ENCODE assay signal across 7 cellular contexts in genomic region chr18:13136056-13136688, GRCh38.
A peak's percentile ranks its signal among the peaks of the same experiment; 100 is the strongest.
DNase-seq lines count a peak whose midpoint lies in the region; ATAC-seq, FAIRE-seq and TF ChIP-seq lines count a peak whose summit lies in the region.

No MANE protein-coding gene starts in this region.

- DNase-seq in GM19239 (ENCODE audit: insufficient read length, low spot score) (peak; percentile 33), NCI-H2029 (lab: John Stamatoyannopoulos, UW) (peak; percentile 43), astrocyte of the spinal cord (ENCODE audit: low read depth, low spot score) (peak; percentile 19), mesendoderm (peak; percentile 22), tibial nerve (ENCODE audit: low spot score in 2 of 2) (no peak)

- H3K23ac ChIP-seq in mesendoderm (ENCODE audit: low read length) = no peak overlapping the region

- no peaks in the 10 kb centered on the region for H3K79me1 ChIP-seq in mesendoderm (ENCODE audit: low read length)

- in situ Hi-C loops in astrocyte of the spinal cord (cut with HindIII; ENCODE audit: low sequenced_read_pairs) = no loop called here

- H3K27me3 ChIP-seq in mesendoderm (ENCODE audit: insufficient read depth, low read length, poor library complexity) = no peaks in the 10 kb centered on the region
- H3K27me3 ChIP-seq in tibial nerve = peaks cover 0 to 16% of the 10 kb centered on the region in 2 donors

- WGBS in mesendoderm (ENCODE audit: extremely low coverage, insufficient coverage, low lambda C conversion rate) = no CpG with 5 or more reads among the region's 32 CpGs
- WGBS in tibial nerve, 2 donors = 42 to 44% methylated on average over 31 to 32 of the region's 32 CpGs

- peak overlapping the region; percentile 44 for H3K4me3 ChIP-seq in astrocyte of the spinal cord (ENCODE audit: low read depth, low read length)
- H3K4me3 ChIP-seq in mesendoderm (ENCODE audit: low read length) = no peak overlapping the region
- peak overlapping the region; percentile 38 to 64 (median 55) for H3K4me3 ChIP-seq in tibial nerve

- H2BK15ac ChIP-seq in mesendoderm (replicated peaks; ENCODE audit: low read depth) = no peak overlapping the region

- H4K5ac ChIP-seq in mesendoderm (ENCODE audit: low read length) = no peak overlapping the region

- TF ChIP-seq EP300 in tibial nerve (IDR thresholded peaks at IDR 0.05) = no peak

- FAIRE-seq in GM19239 (lab: Jason Lieb, UNC) = no peak

- TF ChIP-seq POLR2A in tibial nerve (IDR thresholded peaks at IDR 0.05) = no peak

- H3K56ac ChIP-seq in mesendoderm (ENCODE audit: low read length) = no peak overlapping the region

- H3K4me1 ChIP-seq in mesendoderm (ENCODE audit: control insufficient read depth, low read depth, low read length) (no peaks in the 10 kb centered on the region), tibial nerve (peaks cover 0 to 14% (median 0%) of the 10 kb centered on the region in 4 donors)

- H3K27ac ChIP-seq in mesendoderm (ENCODE audit: low read depth, low read length) (no peak overlapping the region), tibial nerve (peak overlapping the region in 3 of 4 donors; percentile 47 to 74 (median 63))

- H3K9me3 ChIP-seq in tibial nerve = no peaks in the 10 kb centered on the region

- H2AK5ac ChIP-seq in mesendoderm (ENCODE audit: low read length) = no peak overlapping the region

- TF ChIP-seq CTCF in astrocyte of the spinal cord (IDR thresholded peaks at IDR 0.05; ENCODE audit: low read depth, low read length) = no peak
- no peak for TF ChIP-seq CTCF in tibial nerve (IDR thresholded peaks at IDR 0.05)

- no peak for ATAC-seq in GM21528 (IDR thresholded peaks at IDR 0.05; ENCODE audit: low FRiP score, unreplicated experiment)
- ATAC-seq in GM21447 (IDR thresholded peaks at IDR 0.05; ENCODE audit: unreplicated experiment) = no peak

- no peak overlapping the region for H3K4me2 ChIP-seq in mesendoderm (ENCODE audit: low read length)

- no peak overlapping the region for H3K18ac ChIP-seq in mesendoderm (ENCODE audit: low read length)

- H3K36me3 ChIP-seq in mesendoderm (ENCODE audit: control insufficient read depth, insufficient read depth, low read length) (no peaks in the 10 kb centered on the region), tibial nerve (no peaks in the 10 kb centered on the region)

- H3K4ac ChIP-seq in mesendoderm (ENCODE audit: low read depth, low read length) = no peak overlapping the region

- no peak overlapping the region for H2BK5ac ChIP-seq in mesendoderm (ENCODE audit: low read length)

- H4K8ac ChIP-seq in mesendoderm (ENCODE audit: low read depth, low read length) = no peak overlapping the region

- no peak overlapping the region for H2BK120ac ChIP-seq in mesendoderm (ENCODE audit: low read depth, low read length)

- H3K79me2 ChIP-seq in mesendoderm (ENCODE audit: control insufficient read depth, insufficient read depth, low read length) = no peaks in the 10 kb centered on the region

- H3K9ac ChIP-seq in mesendoderm (ENCODE audit: low read length) = no peak overlapping the region

Comparison
In these comparisons a context has a peak if more than half of its experiments do, and no peak if none do; other contexts are left out.
1. DNase-seq: peak in GM19239 (single experiment), NCI-H2029 (single experiment), astrocyte of the spinal cord (single experiment) and mesendoderm (single experiment); none in tibial nerve (0 of 2).